In the genomic region with DNA sequence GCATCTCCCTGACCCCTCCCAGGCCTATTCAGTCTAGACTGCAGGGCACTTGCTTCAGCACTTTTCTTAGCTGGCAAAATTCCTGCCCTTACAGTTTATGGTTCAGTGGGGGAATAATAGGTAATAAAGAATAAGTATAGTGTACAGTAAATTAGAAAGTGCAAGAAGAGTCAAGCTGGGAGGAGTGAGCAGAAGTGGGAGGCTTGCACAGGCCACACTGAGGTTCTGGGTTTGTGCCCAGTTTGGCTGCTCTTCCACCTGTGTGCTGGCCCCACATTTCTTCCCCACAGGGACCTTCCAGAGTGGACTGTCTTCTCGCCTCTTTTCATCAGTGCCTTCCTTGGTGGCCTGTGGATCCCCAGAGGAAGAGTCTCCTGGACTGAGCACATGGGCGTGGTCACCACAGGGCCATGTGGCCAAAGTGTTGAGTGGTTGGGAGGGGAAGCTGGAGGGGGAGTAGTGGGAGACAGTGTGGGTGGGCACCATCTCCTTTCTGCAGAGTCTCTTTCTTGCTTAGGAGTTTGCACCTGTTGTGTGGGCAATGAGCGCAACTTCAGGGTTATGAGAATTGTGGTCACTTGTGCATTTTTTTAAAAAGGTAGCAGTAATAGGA, we compare ENCODE assay signal across 1 cellular context.
TF ChIP-seq lines count a peak whose summit lies in the region.

No MANE protein-coding gene starts in this region.

TF ChIP-seq in HEK293, 187 proteins besides CTCF, POLR2A, EP300 and RAD21 (continued from another document):
- TF ChIP-seq ZBTB11 (tag by site-specific recombination; conservative IDR thresholded peaks at IDR 0.05; ENCODE audit: low read depth) = no peak
